Comparison of ENCODE assay signal across 1 cellular context in the genomic region with DNA sequence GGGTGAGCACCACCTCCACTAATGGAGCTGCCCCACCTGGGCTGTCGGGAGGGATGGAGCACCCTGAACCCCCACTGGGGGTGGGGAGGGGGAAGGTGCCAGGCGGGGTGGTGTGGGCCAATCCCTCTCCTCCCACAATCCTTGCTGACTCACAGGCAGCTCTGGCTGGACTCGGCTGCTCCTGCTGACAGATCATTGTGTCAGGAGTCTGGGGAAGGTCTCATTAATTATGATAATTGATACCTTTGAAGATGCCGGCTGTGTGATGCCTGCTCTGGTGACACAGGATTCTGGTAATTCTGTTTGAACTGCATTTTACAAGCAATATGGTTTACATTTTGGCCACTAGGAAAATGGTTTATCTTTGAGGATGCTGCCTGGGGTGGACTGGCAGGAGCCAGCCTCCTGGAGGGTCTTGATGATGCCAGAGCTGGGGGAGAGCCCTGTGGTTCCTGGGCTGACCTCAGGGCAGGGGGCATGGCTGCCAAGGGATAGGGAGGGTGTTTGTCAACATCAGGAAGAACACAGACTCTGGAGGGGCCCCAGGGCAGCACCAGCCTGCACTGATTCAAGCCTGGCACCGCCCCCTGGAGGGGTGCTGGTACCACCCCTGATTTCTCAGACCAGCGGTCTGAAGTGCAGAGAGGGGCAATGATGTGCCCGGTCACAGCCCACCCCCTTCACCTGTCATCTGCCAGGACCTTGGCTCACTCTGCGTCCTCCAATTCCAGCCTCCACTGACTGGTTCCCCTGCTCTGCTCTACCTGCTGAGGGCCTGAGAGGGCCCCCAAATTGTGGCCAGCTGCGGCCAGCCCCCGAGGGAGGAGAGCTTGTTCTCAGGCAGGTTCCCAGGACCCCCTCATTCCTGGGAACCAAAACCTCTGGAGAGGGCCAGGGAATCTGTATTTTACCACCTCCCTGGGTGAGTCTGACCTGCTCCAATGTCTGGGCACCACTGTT.
TF ChIP-seq lines count a peak whose summit lies in the region.

No MANE protein-coding gene starts in this region.

TF ChIP-seq in HEK293, 187 proteins besides CTCF, POLR2A, EP300 and RAD21 (continued from another document):
- TF ChIP-seq SP7 (tag by site-specific recombination; IDR thresholded peaks at IDR 0.05) (peak; percentile 77), ZXDB (tag by site-specific recombination; IDR thresholded peaks at IDR 0.05) (no peak)
